ENCODE assay signal across 27 cellular contexts in genomic region chr7:5001911-5002310, GRCh38. TPM values are rescaled to one million over a fixed set of nuclear protein-coding genes. Genes with fewer than 3 reads are reported as not detected.
"Had no signal": no experiment of that assay in that cellular context is flagged by ENCODE, and none has a peak within 500 bp of the region (broad histone marks: within the 10 kb centered on the region; RNA-seq: fewer than 3 reads in every experiment).

No MANE protein-coding gene starts in this region.

- FAIRE-seq: TTC549 had no signal

- DNase-seq: activated CD4-positive, alpha-beta memory T cell treated with anti-CD3 and anti-CD28 coated beads for 36 hours; activated CD4-positive, alpha-beta T cell treated with anti-CD3 and anti-CD28 coated beads, Interleukin-2, amount 10 ng/mL, durations not matched to agents 7 days and 5 days; activated CD4-positive, CD25-positive, alpha-beta regulatory T cell; activated gamma-delta T cell; activated naive CD4-positive, alpha-beta T cell treated with anti-CD3 and anti-CD28 coated beads, Interleukin-2, amount 50 U/mL, for 16 hours; activated T-cell treated with anti-CD3 and anti-CD28 coated beads for 4 hours; activated T-cell treated with anti-CD3 and anti-CD28 coated beads, Interleukin-2, amount 50 U/mL, for 48 hours; amygdala; IMR-90; KBM-7; NCI-H1092; NCI-H1417; NCI-H2029 treated with DMSO at 0.1 percent for 48 hours; NCI-H345; NCI-H510A; NCI-H526 treated with DMSO at 0.1 percent for 48 hours; NCI-H82; SIG-M5; T-helper 2 cell; T1000 had no signal

- ATAC-seq: activated T-helper 17 cell treated with anti-CD3 and anti-CD28 coated beads, Interleukin-2, amount 50 U/mL, for 72 hours had no signal

- H3K4me3 Mint-ChIP-seq: activated CD4-positive, alpha-beta memory T cell treated with anti-CD3 and anti-CD28 coated beads for 36 hours; activated CD4-positive, alpha-beta T cell treated with anti-CD3 and anti-CD28 coated beads, Interleukin-2, amount 10 ng/mL, durations not matched to agents 7 days and 5 days; activated T-helper 17 cell treated with anti-CD3 and anti-CD28 coated beads, Interleukin-2, amount 50 U/mL, for 72 hours had no signal

- H3K27ac Mint-ChIP-seq: activated CD4-positive, alpha-beta memory T cell treated with anti-CD3 and anti-CD28 coated beads for 36 hours; activated CD4-positive, alpha-beta T cell treated with anti-CD3 and anti-CD28 coated beads, Interleukin-2, amount 10 ng/mL, durations not matched to agents 7 days and 5 days; activated T-helper 17 cell treated with anti-CD3 and anti-CD28 coated beads, Interleukin-2, amount 50 U/mL, for 72 hours had no signal

- H3K27me3 Mint-ChIP-seq: activated CD4-positive, alpha-beta memory T cell treated with anti-CD3 and anti-CD28 coated beads for 36 hours; activated CD4-positive, alpha-beta T cell treated with anti-CD3 and anti-CD28 coated beads, Interleukin-2, amount 10 ng/mL, durations not matched to agents 7 days and 5 days; activated T-helper 17 cell treated with anti-CD3 and anti-CD28 coated beads, Interleukin-2, amount 50 U/mL, for 72 hours had no signal

- H3K9me3 Mint-ChIP-seq: activated CD4-positive, alpha-beta memory T cell treated with anti-CD3 and anti-CD28 coated beads for 36 hours; activated CD4-positive, alpha-beta T cell treated with anti-CD3 and anti-CD28 coated beads, Interleukin-2, amount 10 ng/mL, durations not matched to agents 7 days and 5 days; activated T-helper 17 cell treated with anti-CD3 and anti-CD28 coated beads, Interleukin-2, amount 50 U/mL, for 72 hours had no signal

RNA-seq across cellular contexts. Expression of gene MMD2, which starts 42.9 kb away (rescaled TPM):
- total RNA-seq: activated CD4-positive, alpha-beta memory T cell treated with anti-CD3 and anti-CD28 coated beads for 36 hours; activated CD4-positive, alpha-beta T cell treated with anti-CD3 and anti-CD28 coated beads, Interleukin-2, amount 10 ng/mL, durations not matched to agents 7 days and 5 days; activated CD8-positive, alpha-beta memory T cell treated with anti-CD3 and anti-CD28 coated beads for 36 hours; activated T-helper 17 cell treated with anti-CD3 and anti-CD28 coated beads, Interleukin-2, amount 50 U/mL, for 72 hours; IMR-90; LHCN-M2; M059J; OCI-LY7; RPMI7951 had no signal
- polyA plus RNA-seq: IMR-90 had no signal
